In the genomic region with DNA sequence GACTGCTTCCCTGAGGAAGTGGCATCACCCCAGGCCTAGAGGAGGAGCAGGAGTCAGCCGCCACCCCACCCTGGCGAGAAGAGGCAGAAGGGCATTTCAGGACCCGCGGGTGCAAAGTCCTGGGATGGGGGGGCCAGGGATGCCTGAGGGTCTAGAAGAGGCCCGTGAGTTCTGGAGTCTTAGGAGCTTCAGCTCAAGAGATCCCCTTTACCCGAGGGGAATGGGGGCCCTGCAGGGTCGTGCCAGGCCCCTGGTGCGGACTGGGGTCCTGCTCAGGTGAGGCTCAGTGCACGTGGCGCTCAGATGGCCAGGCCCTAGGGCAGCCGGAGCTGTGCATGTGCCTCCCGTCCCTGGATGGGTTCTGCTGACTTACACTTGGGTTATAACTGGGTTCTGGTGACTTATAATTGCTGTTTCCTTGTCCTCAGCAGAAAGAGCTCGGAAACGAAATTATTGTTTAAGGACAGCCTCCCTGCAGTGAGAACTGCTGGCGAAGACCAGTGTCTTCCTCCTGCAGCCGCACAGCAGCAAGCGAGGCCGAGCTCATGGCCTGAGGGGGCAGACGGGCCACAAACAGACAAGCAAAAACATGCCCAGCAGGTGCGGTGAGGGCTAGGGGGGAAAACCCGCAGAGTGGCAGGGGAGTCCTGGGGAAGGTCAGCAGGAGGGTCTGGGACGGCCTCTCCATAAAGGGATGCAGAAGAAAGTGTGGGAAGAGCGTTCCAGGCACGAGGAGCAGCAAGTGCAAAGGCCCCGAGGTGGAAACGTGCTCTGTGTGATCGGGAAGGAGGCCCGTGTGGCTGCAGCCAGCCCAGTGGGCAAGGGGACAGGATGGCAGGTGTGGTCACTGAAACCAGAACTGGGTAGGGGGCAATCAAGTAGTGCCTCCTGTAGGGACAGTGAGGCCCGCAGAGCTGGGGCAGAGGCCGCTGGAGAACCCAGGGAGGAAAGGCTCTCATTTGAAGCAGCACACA, we compare ENCODE assay signal across 1 cellular context.
TF ChIP-seq lines count a peak whose summit lies in the region.

No MANE protein-coding gene starts in this region.

TF ChIP-seq in H1, 55 proteins besides CTCF, POLR2A, EP300 and RAD21:
- no peak for TF ChIP-seq SIX5 (IDR thresholded peaks at IDR 0.05; ENCODE audit: low read depth, low read length)
- TF ChIP-seq, protein P1, sequence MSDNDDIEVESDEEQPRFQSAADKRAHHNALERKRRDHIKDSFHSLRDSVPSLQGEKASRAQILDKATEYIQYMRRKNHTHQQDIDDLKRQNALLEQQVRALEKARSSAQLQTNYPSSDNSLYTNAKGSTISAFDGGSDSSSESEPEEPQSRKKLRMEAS (IDR thresholded peaks at IDR 0.05), result 0 out of 2 replicates have a peak, but pooled peaks have one; percentile 7
